Comparison of ENCODE assay signal across 11 cellular contexts in the genomic region with DNA sequence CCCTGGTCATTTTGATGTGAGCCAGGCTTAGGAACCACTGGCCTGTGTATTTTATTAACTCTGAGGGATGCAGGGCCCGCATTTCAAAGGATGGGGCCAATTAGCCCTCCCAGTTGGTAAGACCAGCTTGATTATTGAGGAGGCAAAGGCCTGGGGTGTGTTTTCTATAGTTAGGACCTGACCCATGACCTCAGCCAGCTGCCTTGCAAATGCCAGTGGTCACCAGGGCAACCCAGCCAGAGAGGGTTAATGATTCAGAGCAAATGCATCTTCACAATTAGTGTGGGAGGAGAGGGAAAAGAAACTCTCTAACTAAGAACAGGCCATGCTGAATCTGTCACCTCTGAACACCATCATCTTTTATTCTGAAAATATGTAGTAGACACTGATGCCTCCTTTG.
A peak's percentile ranks its signal among the peaks of the same experiment; 100 is the strongest.
DNase-seq lines count a peak whose midpoint lies in the region; ATAC-seq, FAIRE-seq and TF ChIP-seq lines count a peak whose summit lies in the region.
"Had no signal": no experiment of that assay in that cellular context is flagged by ENCODE, and none has a peak within 500 bp of the region (broad histone marks: within the 10 kb centered on the region; RNA-seq: fewer than 3 reads in every experiment).

No MANE protein-coding gene starts in this region.

- no peak overlapping the region for H2BK5ac ChIP-seq in neuronal stem cell (ENCODE audit: low read length)

- peaks cover 11 to 35% of the 10 kb centered on the region in 2 donors for H3K4me1 ChIP-seq in neuronal stem cell (ENCODE audit: control insufficient read depth in 2 of 2, insufficient read depth in 1 of 2, low read depth in 1 of 2, low read length in 2 of 2)
- peaks cover 0 to 3% of the 10 kb centered on the region in 2 donors for H3K4me1 ChIP-seq in small intestine (ENCODE audit: control insufficient read depth in 2 of 2, insufficient read depth in 1 of 2, low read depth in 1 of 2, low read length in 1 of 2)
- H3K4me1 ChIP-seq: colonic mucosa had no signal

- H3K4me3 ChIP-seq in cardiac fibroblast (replicated peaks in 1 of 2; ENCODE audit: low read depth in 2 of 2, low read length in 2 of 2) (no peak overlapping the region), neuronal stem cell (ENCODE audit: low read length in 2 of 2) (no peak overlapping the region), small intestine (ENCODE audit: low read depth in 1 of 2, low read length in 2 of 2) (no peak overlapping the region)
- H3K4me3 ChIP-seq: colonic mucosa had no signal

- no peak overlapping the region for H2BK15ac ChIP-seq in neuronal stem cell (ENCODE audit: low read length)

- FAIRE-seq in small intestine (lab: Jason Lieb, UNC), result no peak

- intact Hi-C loops in head of caudate nucleus (cut with DNase I), result no loop called here

- no peak overlapping the region for H2AK5ac ChIP-seq in neuronal stem cell (ENCODE audit: low read depth, low read length)

- H3K9ac ChIP-seq in neuronal stem cell (ENCODE audit: low read depth, low read length, poor library complexity), result no peak overlapping the region

- no peaks in the 10 kb centered on the region for H3K79me1 ChIP-seq in neuronal stem cell (ENCODE audit: low read depth, low read length)

- no peak overlapping the region for H3K14ac ChIP-seq in neuronal stem cell (ENCODE audit: low read length)

- no peak overlapping the region for H4K8ac ChIP-seq in neuronal stem cell (ENCODE audit: low read depth, low read length)

- H3K9me3 ChIP-seq in neuronal stem cell (replicated peaks in 1 of 2; ENCODE audit: control insufficient read depth in 2 of 2, insufficient read depth in 1 of 2, low read depth in 1 of 2, low read length in 2 of 2) (peaks cover 0 to 7% of the 10 kb centered on the region in 2 donors), small intestine (ENCODE audit: control insufficient read depth, low read depth) (no peaks in the 10 kb centered on the region)
- H3K9me3 ChIP-seq: colonic mucosa had no signal

- no peak overlapping the region for H3K18ac ChIP-seq in neuronal stem cell (ENCODE audit: low read length)

- H2BK120ac ChIP-seq in neuronal stem cell (ENCODE audit: low read depth, low read length), result no peak overlapping the region

- WGBS in neuronal stem cell (ENCODE audit: extremely low coverage in 2 of 2, insufficient read length in 2 of 2, insufficient replicate concordance in 1 of 2), 2 donors, result no CpG with 5 or more reads among the region's 1 CpG
- WGBS in small intestine, 3 donors, result 58 to 60% (median 59%) methylated on average over 1 of the region's 1 CpG

- H2BK12ac ChIP-seq in neuronal stem cell (ENCODE audit: low read length), result no peak overlapping the region

- H3K4ac ChIP-seq in neuronal stem cell (ENCODE audit: low read length), result no peak overlapping the region

- no peak for TF ChIP-seq CTCF in cardiac fibroblast (IDR thresholded peaks at IDR 0.05; ENCODE audit: low read depth, low read length)

- H3K27me3 ChIP-seq in neuronal stem cell (ENCODE audit: control insufficient read depth in 3 of 3, insufficient read depth in 3 of 3, low read depth in 1 of 3, low read length in 3 of 3) (peaks cover 0 to 90% (median 0%) of the 10 kb centered on the region in 3 experiments), small intestine (ENCODE audit: control insufficient read depth in 2 of 2, insufficient read depth in 2 of 2, low read length in 2 of 2) (no peaks in the 10 kb centered on the region)
- H3K27me3 ChIP-seq: colonic mucosa had no signal

- no peaks in the 10 kb centered on the region for H3K36me3 ChIP-seq in neuronal stem cell (replicated peaks in 1 of 2; ENCODE audit: control insufficient read depth in 2 of 2, insufficient read depth in 2 of 2, low read length in 2 of 2)
- H3K36me3 ChIP-seq in small intestine (ENCODE audit: control insufficient read depth in 2 of 2, insufficient read depth in 2 of 2, low read length in 2 of 2), result no peaks in the 10 kb centered on the region
- H3K36me3 ChIP-seq: colonic mucosa had no signal

- peak overlapping the region; percentile 93 for H3K27ac ChIP-seq in neuronal stem cell (replicated peaks; ENCODE audit: low read length)
- H3K27ac ChIP-seq in small intestine (ENCODE audit: low read depth in 1 of 2, low read length in 1 of 2), result no peak overlapping the region
- H3K27ac ChIP-seq: colonic mucosa had no signal

- H4K91ac ChIP-seq in neuronal stem cell (ENCODE audit: low read depth, low read length, poor library complexity), result no peak overlapping the region

- H2AFZ ChIP-seq in neuronal stem cell (ENCODE audit: low read length), result no peak overlapping the region

- no peak overlapping the region for H3K23ac ChIP-seq in neuronal stem cell (ENCODE audit: low read depth, low read length, poor library complexity)

- peak; percentile 77 for ATAC-seq in GM18907 (IDR thresholded peaks at IDR 0.05; ENCODE audit: unreplicated experiment)
- ATAC-seq in HG03097 (IDR thresholded peaks at IDR 0.05; ENCODE audit: low FRiP score, unreplicated experiment), result peak; percentile 61

- DNase-seq in cardiac fibroblast (ENCODE audit: low read depth in 2 of 2), result peak; percentile 45 to 64
- peak; percentile 91 for DNase-seq in neuronal stem cell (ENCODE audit: low spot score)
- DNase-seq in small intestine, result no peak
- DNase-seq in NCI-H526 (lab: John Stamatoyannopoulos, UW), result no peak
- no peak for DNase-seq in head of caudate nucleus
- no peak for DNase-seq in NCI-H2107 (lab: John Stamatoyannopoulos, UW)
- DNase-seq: colonic mucosa, NCI-H1048, SHP77 treated with DMSO at 0.1 percent for 48 hours had no signal

- no peak overlapping the region for H3K4me2 ChIP-seq in neuronal stem cell (ENCODE audit: insufficient read depth, low read length, poor library complexity, severe bottlenecking)

Comparison
In these comparisons a context has a peak if more than half of its experiments do, and no peak if none do; other contexts are left out.
1. DNase-seq: peak in cardiac fibroblast (2 of 2) and neuronal stem cell (single experiment); none in small intestine (single experiment), NCI-H526 (0 of 2), head of caudate nucleus (0 of 42) and NCI-H2107 (single experiment).